In the genomic region with DNA sequence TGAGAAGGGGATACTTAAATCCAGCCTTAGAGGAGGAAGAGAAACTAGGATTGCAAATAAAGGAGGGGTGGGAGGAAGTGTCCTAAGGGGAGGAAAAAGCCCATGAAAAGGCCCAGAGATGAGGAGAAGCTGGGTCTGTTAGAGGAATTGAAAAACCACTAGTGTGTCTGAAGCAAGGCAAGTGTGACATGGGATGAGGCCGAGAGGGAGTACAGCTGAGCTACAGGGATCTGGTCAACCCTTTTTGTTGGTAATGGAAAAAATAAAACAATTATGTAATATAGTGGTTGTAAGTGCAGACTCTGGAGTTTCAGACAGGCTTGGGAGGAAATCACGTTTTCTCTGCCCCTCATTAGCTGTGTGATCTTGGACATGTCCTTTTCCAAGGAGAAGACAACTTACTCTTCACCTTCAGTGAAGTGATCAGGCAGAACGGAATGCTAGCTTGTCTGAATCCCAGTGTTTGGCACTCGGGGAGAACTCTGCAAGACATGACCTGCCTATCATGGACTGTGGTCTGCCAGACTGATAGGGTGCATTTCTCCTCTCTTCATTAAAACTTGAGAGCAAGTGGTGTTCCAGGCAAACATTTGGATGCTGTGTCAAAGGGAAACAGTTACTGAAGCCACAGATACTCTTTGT, we compare ENCODE assay signal across 8 cellular contexts. TPM values are rescaled to one million over a fixed set of nuclear protein-coding genes. Genes with fewer than 3 reads are reported as not detected.
A peak's percentile ranks its signal among the peaks of the same experiment; 100 is the strongest.
DNase-seq lines count a peak whose midpoint lies in the region; ATAC-seq, FAIRE-seq and TF ChIP-seq lines count a peak whose summit lies in the region.

No MANE protein-coding gene starts in this region.

- TF ChIP-seq POLR2A in A549 (IDR thresholded peaks at IDR 0.05; ENCODE audit: low read length) = no peak
- no peak for TF ChIP-seq POLR2A in esophagus muscularis mucosa (IDR thresholded peaks at IDR 0.05; ENCODE audit: low read depth)

- TF ChIP-seq RAD21 in A549 (conservative IDR thresholded peaks at IDR 0.05 in 1 of 2, IDR thresholded peaks at IDR 0.05 in 1 of 2) = no peak

- no peak overlapping the region for H3K9ac ChIP-seq in OCI-LY3 (ENCODE audit: low read length)

- ATAC-seq in A549 = peak; percentile 10 to 16; a peak in 4 of 6 replicates
- no peak for ATAC-seq in GM19035 (IDR thresholded peaks at IDR 0.05; ENCODE audit: unreplicated experiment)

- intact Hi-C loops in esophagus muscularis mucosa (cut with DNase I) = no loop called here

- POLR2A ChIA-PET in A549 (lab: Yijun Ruan, JAX) = interaction anchor here (0.7 to 3.4 kb wide), 7 partner anchors 9 to 92 kb away, joined by 3 to 19 read pairs (median 6); a partner anchor contains a TSS

- no peaks in the 10 kb centered on the region for H4K20me1 ChIP-seq in OCI-LY3 (ENCODE audit: insufficient read depth, low read length)

- H3K27me3 ChIP-seq in OCI-LY3 (ENCODE audit: low read depth, low read length) (peaks cover 35% of the 10 kb centered on the region), esophagus muscularis mucosa (no peaks in the 10 kb centered on the region), muscle layer of duodenum (ENCODE audit: low read depth, low read length) (no peaks in the 10 kb centered on the region)

- peak overlapping the region; percentile 60 for H3K4me2 ChIP-seq in A549
- peak overlapping the region; percentile 23 for H3K4me2 ChIP-seq in OCI-LY3 (ENCODE audit: low read length)

- H2AFZ ChIP-seq in OCI-LY3 (ENCODE audit: low read depth, low read length) = no peak overlapping the region

- H3K36me3 ChIP-seq in OCI-LY3 (replicated peaks; ENCODE audit: low read depth, low read length) (no peaks in the 10 kb centered on the region), esophagus muscularis mucosa (no peaks in the 10 kb centered on the region), muscle layer of duodenum (ENCODE audit: control insufficient read depth in 1 of 2, insufficient read depth in 2 of 2, low read length in 2 of 2) (no peaks in the 10 kb centered on the region)

- H3K79me2 ChIP-seq in OCI-LY3 (ENCODE audit: low read length) = no peaks in the 10 kb centered on the region

- CTCF ChIA-PET in A549 (lab: Yijun Ruan, JAX) = interaction anchor here (0.6 to 38.2 kb wide), 35 partner anchors 12 to 458 kb away, joined by 3 to 1410 read pairs (median 6); a partner anchor contains a TSS

- no peak for DNase-seq in A549 (ENCODE audit: low read depth in 1 of 2, low spot score in 1 of 2)
- DNase-seq in esophagus muscularis mucosa (ENCODE audit: extremely low spot score) = no peak
- no peak for DNase-seq in NK-92 (lab: John Stamatoyannopoulos, UW; ENCODE audit: unreplicated experiment)
- no peak for DNase-seq in NCI-H146 (lab: John Stamatoyannopoulos, UW)
- no peak for DNase-seq in stimulated activated CD4-positive, alpha-beta T cell treated with anti-CD3 and anti-CD28 coated beads, Interleukin-4, amount 100 ng/mL, for 24 hours

- H3K9me3 ChIP-seq in A549 (peaks cover 6% of the 10 kb centered on the region; the same call in 1 of the 3 replicates), OCI-LY3 (ENCODE audit: insufficient read depth, low read length) (no peaks in the 10 kb centered on the region), esophagus muscularis mucosa (no peaks in the 10 kb centered on the region), muscle layer of duodenum (ENCODE audit: control insufficient read depth in 1 of 2, low read length in 2 of 2) (no peaks in the 10 kb centered on the region)

- H3K4me3 ChIP-seq in A549 = no peak overlapping the region
- no peak overlapping the region for H3K4me3 ChIP-seq in OCI-LY3 (ENCODE audit: low read length)
- no peak overlapping the region for H3K4me3 ChIP-seq in esophagus muscularis mucosa
- H3K4me3 ChIP-seq in muscle layer of duodenum (ENCODE audit: low read depth in 1 of 2, low read length in 2 of 2) = no peak overlapping the region

- H3K27ac ChIP-seq in A549 (peak overlapping the region; percentile 72 to 83), OCI-LY3 (ENCODE audit: low read length) (no peak overlapping the region), esophagus muscularis mucosa (replicated peaks in 1 of 4) (peak overlapping the region; percentile 31 to 67 (median 42)), muscle layer of duodenum (ENCODE audit: low read length) (peak overlapping the region; percentile 17)

- WGBS in A549 (ENCODE audit: missing lambda C conversion rate) = 61% methylated on average over 4 of the region's 4 CpGs
- WGBS in esophagus muscularis mucosa = 66% methylated on average over 4 of the region's 4 CpGs

- no peak for FAIRE-seq in A549 (lab: Jason Lieb, UNC)

- TF ChIP-seq EP300 in A549 (IDR thresholded peaks at IDR 0.05) (no peak), esophagus muscularis mucosa (IDR thresholded peaks at IDR 0.05) (no peak)

- no peak for TF ChIP-seq CTCF in A549 (IDR thresholded peaks at IDR 0.05)
- no peak for TF ChIP-seq CTCF in OCI-LY3 (IDR thresholded peaks at IDR 0.05; ENCODE audit: low read depth, low read length)
- no peak for TF ChIP-seq CTCF in esophagus muscularis mucosa (IDR thresholded peaks at IDR 0.05)

- peaks cover 57% of the 10 kb centered on the region for H3K4me1 ChIP-seq in A549
- peaks cover 17% of the 10 kb centered on the region for H3K4me1 ChIP-seq in OCI-LY3 (ENCODE audit: low read length)
- peaks cover 4 to 18% (median 11%) of the 10 kb centered on the region in 4 donors for H3K4me1 ChIP-seq in esophagus muscularis mucosa
- H3K4me1 ChIP-seq in muscle layer of duodenum (ENCODE audit: control insufficient read depth in 1 of 2, insufficient read depth in 2 of 2, low read length in 2 of 2) = no peaks in the 10 kb centered on the region

TF ChIP-seq in A549, 52 proteins besides CTCF, POLR2A, EP300 and RAD21:
- TF ChIP-seq HOXB13 (CRISPR knock-in tag; IDR thresholded peaks at IDR 0.05; ENCODE audit: low read depth) (no peak), TFCP2L1 (CRISPR knock-in tag; IDR thresholded peaks at IDR 0.05) (no peak)
- TF ChIP-seq, protein P1, sequence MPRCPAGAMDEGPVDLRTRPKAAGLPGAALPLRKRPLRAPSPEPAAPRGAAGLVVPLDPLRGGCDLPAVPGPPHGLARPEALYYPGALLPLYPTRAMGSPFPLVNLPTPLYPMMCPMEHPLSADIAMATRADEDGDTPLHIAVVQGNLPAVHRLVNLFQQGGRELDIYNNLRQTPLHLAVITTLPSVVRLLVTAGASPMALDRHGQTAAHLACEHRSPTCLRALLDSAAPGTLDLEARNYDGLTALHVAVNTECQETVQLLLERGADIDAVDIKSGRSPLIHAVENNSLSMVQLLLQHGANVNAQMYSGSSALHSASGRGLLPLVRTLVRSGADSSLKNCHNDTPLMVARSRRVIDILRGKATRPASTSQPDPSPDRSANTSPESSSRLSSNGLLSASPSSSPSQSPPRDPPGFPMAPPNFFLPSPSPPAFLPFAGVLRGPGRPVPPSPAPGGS (IDR thresholded peaks at IDR 0.05) = no peak

RNA-seq across cellular contexts. Expression of a gene that starts 7.5 kb away (rescaled TPM):
- polyA plus RNA-seq in A549 (2011; rRNA removed) (505 and 515 TPM in 2 replicates), A549 (2017; fragmentation: RNase III; extraction: RNeasy Plus Mini Kit Qiagen cat#74134 plus additional on column Dnase treatment) (2,059 to 2,476 TPM (median 2,077 TPM) in 3 replicates)
- polyA plus RNA-seq in A549 (2012; cell fraction: cytosol; rRNA removed) = 323 and 344 TPM in 2 replicates
- polyA plus RNA-seq in A549 (2012; cell fraction: nucleus; rRNA removed) = 72.0 and 86.0 TPM in 2 replicates
- polyA minus RNA-seq in A549 (2011; rRNA and poly(A)+ RNA removed) = 228 and 259 TPM in 2 replicates
- total RNA-seq in esophagus muscularis mucosa = 100 to 1,000 TPM in 2 of 4 donors, 10 to 100 TPM in 2; 82.5 to 214 (median 105) TPM

RNA-seq across cellular contexts. Expression of a gene that starts 35.7 kb away (rescaled TPM):
- 671 and 1,155 TPM in 2 replicates for polyA plus RNA-seq in A549 (2011; rRNA removed)
- 1,193 and 1,223 TPM in 2 replicates for polyA plus RNA-seq in A549 (2012; cell fraction: cytosol; rRNA removed)
- 334 and 440 TPM in 2 replicates for polyA plus RNA-seq in A549 (2012; cell fraction: nucleus; rRNA removed)
- polyA plus RNA-seq in A549 (2017; fragmentation: RNase III; extraction: RNeasy Plus Mini Kit Qiagen cat#74134 plus additional on column Dnase treatment) = 1,442 to 1,531 TPM (median 1,500 TPM) in 3 replicates
- 584 and 703 TPM in 2 replicates for polyA minus RNA-seq in A549 (2011; rRNA and poly(A)+ RNA removed)
- total RNA-seq in esophagus muscularis mucosa = 100 to 1,000 TPM in 2 of 4 donors, 10 to 100 TPM in 2; 68.5 to 190 (median 115) TPM
